ENCODE assay signal across 1 cellular context in the genomic region with DNA sequence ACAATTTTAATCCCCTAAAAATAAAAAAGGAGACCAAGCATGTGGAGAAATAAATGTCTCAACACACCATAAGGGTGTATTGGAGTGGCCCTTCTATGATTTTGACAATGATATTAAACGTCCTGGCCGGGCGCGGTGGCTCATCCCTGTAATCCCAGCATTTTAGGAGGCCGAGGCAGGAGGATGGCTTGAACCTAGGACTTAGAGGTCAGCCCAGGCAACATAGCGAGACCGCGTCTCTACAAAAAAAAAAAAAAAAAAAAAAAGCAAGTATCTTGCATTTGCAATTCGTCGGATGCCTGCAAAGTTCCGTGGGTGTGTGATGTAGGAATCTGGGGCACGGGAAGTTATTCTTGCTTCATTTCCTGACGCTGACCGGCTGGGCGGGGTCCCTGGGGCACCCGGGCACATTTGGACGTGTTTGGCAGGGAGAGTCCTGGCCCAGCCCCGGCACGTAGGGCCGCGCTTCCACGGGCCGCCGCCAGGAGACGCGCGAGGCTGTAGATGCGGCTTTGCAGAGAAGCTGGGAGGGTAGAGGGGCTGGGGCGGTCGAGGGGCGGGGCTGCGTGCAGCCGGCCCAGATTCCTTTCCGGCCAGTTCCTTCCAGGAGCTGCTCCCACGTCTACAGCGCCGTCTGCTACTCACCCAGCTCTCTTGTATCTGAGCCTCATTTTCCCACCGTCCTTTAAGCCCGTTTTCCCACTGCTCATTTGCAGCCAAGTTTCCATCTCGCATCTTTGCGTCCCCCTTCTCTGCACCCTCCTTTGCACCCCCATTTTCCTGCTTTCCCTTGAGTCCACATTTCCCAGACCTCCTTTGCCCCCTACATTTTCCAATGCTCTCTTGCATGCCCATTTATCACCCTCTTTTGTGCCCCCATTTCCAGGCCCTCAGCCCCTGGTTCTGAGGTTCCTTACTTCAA.
A peak's percentile ranks its signal among the peaks of the same experiment; 100 is the strongest.
TF ChIP-seq lines count a peak whose summit lies in the region.

No MANE protein-coding gene starts in this region.

TF ChIP-seq in SK-N-SH, 30 proteins besides CTCF, POLR2A, EP300 and RAD21 (continued from another document):
- TF ChIP-seq, protein P1, sequence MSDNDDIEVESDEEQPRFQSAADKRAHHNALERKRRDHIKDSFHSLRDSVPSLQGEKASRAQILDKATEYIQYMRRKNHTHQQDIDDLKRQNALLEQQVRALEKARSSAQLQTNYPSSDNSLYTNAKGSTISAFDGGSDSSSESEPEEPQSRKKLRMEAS (IDR thresholded peaks at IDR 0.05; ENCODE audit: low read depth), result no peak
- TF ChIP-seq, protein P2, sequence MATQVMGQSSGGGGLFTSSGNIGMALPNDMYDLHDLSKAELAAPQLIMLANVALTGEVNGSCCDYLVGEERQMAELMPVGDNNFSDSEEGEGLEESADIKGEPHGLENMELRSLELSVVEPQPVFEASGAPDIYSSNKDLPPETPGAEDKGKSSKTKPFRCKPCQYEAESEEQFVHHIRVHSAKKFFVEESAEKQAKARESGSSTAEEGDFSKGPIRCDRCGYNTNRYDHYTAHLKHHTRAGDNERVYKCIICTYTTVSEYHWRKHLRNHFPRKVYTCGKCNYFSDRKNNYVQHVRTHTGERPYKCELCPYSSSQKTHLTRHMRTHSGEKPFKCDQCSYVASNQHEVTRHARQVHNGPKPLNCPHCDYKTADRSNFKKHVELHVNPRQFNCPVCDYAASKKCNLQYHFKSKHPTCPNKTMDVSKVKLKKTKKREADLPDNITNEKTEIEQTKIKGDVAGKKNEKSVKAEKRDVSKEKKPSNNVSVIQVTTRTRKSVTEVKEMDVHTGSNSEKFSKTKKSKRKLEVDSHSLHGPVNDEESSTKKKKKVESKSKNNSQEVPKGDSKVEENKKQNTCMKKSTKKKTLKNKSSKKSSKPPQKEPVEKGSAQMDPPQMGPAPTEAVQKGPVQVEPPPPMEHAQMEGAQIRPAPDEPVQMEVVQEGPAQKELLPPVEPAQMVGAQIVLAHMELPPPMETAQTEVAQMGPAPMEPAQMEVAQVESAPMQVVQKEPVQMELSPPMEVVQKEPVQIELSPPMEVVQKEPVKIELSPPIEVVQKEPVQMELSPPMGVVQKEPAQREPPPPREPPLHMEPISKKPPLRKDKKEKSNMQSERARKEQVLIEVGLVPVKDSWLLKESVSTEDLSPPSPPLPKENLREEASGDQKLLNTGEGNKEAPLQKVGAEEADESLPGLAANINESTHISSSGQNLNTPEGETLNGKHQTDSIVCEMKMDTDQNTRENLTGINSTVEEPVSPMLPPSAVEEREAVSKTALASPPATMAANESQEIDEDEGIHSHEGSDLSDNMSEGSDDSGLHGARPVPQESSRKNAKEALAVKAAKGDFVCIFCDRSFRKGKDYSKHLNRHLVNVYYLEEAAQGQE (IDR thresholded peaks at IDR 0.05; ENCODE audit: low read depth, low read length), result peak; percentile 29; the same call in 1 of the 2 replicates
- TF ChIP-seq, protein P3, sequence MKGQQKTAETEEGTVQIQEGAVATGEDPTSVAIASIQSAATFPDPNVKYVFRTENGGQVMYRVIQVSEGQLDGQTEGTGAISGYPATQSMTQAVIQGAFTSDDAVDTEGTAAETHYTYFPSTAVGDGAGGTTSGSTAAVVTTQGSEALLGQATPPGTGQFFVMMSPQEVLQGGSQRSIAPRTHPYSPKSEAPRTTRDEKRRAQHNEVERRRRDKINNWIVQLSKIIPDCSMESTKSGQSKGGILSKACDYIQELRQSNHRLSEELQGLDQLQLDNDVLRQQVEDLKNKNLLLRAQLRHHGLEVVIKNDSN (IDR thresholded peaks at IDR 0.05; ENCODE audit: borderline replicate concordance, low read depth), result no peak
- TF ChIP-seq MXI1 (IDR thresholded peaks at IDR 0.05; ENCODE audit: low read depth, low read length) (peak; percentile 74; the same call in 1 of the 2 replicates), TCF12 (IDR thresholded peaks at IDR 0.05) (0 out of 2 replicates have a peak, but pooled peaks have one; percentile 8), TAF1 (IDR thresholded peaks at IDR 0.05; ENCODE audit: borderline replicate concordance, low read depth, low read length) (no peak), GABPA (IDR thresholded peaks at IDR 0.05; ENCODE audit: low read depth) (peak; percentile 66), CHD2 (IDR thresholded peaks at IDR 0.05; ENCODE audit: low read length, partially characterized antibody) (no peak), RXRA (IDR thresholded peaks at IDR 0.05; ENCODE audit: borderline replicate concordance, low read depth) (no peak), JUND (IDR thresholded peaks at IDR 0.05) (no peak), SIN3A (IDR thresholded peaks at IDR 0.05; ENCODE audit: borderline replicate concordance, low read depth, low read length) (no peak), FOXM1 (IDR thresholded peaks at IDR 0.05; ENCODE audit: low read depth) (no peak), RCOR1 (IDR thresholded peaks at IDR 0.05; ENCODE audit: low read length) (0 out of 2 replicates have a peak, but pooled peaks have one; percentile 45), RFX5 (IDR thresholded peaks at IDR 0.05; ENCODE audit: low read length) (no peak), MEF2A (IDR thresholded peaks at IDR 0.05; ENCODE audit: borderline replicate concordance, low read depth) (no peak), FOXJ3 (CRISPR knock-in tag; IDR thresholded peaks at IDR 0.05) (no peak), SMC3 (IDR thresholded peaks at IDR 0.05; ENCODE audit: low read depth, low read length) (peak; percentile 91), GATA2 (CRISPR knock-in tag; IDR thresholded peaks at IDR 0.05) (no peak), TEAD4 (IDR thresholded peaks at IDR 0.05; ENCODE audit: borderline replicate concordance, insufficient read depth) (no peak), ELF1 (IDR thresholded peaks at IDR 0.05) (no peak), FOSL2 (IDR thresholded peaks at IDR 0.05; ENCODE audit: borderline replicate concordance, low read depth) (no peak), YY1 (IDR thresholded peaks at IDR 0.05; ENCODE audit: low read depth) (0 out of 2 replicates have a peak, but pooled peaks have one; percentile 29)
- TF ChIP-seq, protein P4, sequence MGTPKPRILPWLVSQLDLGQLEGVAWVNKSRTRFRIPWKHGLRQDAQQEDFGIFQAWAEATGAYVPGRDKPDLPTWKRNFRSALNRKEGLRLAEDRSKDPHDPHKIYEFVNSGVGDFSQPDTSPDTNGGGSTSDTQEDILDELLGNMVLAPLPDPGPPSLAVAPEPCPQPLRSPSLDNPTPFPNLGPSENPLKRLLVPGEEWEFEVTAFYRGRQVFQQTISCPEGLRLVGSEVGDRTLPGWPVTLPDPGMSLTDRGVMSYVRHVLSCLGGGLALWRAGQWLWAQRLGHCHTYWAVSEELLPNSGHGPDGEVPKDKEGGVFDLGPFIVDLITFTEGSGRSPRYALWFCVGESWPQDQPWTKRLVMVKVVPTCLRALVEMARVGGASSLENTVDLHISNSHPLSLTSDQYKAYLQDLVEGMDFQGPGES (IDR thresholded peaks at IDR 0.05; ENCODE audit: low read depth, low read length), result no peak
- TF ChIP-seq, protein P5, sequence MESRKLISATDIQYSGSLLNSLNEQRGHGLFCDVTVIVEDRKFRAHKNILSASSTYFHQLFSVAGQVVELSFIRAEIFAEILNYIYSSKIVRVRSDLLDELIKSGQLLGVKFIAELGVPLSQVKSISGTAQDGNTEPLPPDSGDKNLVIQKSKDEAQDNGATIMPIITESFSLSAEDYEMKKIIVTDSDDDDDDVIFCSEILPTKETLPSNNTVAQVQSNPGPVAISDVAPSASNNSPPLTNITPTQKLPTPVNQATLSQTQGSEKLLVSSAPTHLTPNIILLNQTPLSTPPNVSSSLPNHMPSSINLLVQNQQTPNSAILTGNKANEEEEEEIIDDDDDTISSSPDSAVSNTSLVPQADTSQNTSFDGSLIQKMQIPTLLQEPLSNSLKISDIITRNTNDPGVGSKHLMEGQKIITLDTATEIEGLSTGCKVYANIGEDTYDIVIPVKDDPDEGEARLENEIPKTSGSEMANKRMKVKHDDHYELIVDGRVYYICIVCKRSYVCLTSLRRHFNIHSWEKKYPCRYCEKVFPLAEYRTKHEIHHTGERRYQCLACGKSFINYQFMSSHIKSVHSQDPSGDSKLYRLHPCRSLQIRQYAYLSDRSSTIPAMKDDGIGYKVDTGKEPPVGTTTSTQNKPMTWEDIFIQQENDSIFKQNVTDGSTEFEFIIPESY (IDR thresholded peaks at IDR 0.05; ENCODE audit: borderline replicate concordance, low read depth), result no peak
- TF ChIP-seq, protein P6, sequence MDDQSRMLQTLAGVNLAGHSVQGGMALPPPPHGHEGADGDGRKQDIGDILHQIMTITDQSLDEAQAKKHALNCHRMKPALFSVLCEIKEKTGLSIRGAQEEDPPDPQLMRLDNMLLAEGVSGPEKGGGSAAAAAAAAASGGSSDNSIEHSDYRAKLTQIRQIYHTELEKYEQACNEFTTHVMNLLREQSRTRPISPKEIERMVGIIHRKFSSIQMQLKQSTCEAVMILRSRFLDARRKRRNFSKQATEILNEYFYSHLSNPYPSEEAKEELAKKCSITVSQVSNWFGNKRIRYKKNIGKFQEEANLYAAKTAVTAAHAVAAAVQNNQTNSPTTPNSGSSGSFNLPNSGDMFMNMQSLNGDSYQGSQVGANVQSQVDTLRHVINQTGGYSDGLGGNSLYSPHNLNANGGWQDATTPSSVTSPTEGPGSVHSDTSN (IDR thresholded peaks at IDR 0.05), result no peak
